ENCODE assay signal across 8 cellular contexts in genomic region chr11:65421204-65422103, GRCh38. TPM values are rescaled to one million over a fixed set of nuclear protein-coding genes. Genes with fewer than 3 reads are reported as not detected.
A peak's percentile ranks its signal among the peaks of the same experiment; 100 is the strongest.
DNase-seq lines count a peak whose midpoint lies in the region; ATAC-seq lines count a peak whose summit lies in the region.

No MANE protein-coding gene starts in this region.

- H4K91ac ChIP-seq in mesenchymal stem cell (ENCODE audit: low read length): peak overlapping the region; percentile 100

- H3K4me3 ChIP-seq in BLaER1 (peak overlapping the region; percentile 90), mesenchymal stem cell (ENCODE audit: insufficient read depth in 1 of 2, low read depth in 1 of 2, low read length in 2 of 2) (peak overlapping the region; percentile 42 to 77)

- ATAC-seq in HG03060 (IDR thresholded peaks at IDR 0.05; ENCODE audit: low read depth, unreplicated experiment): peak; percentile 18
- no peak for ATAC-seq in GM21360 (IDR thresholded peaks at IDR 0.05; ENCODE audit: unreplicated experiment)

- peak overlapping the region; percentile 98 for H4K8ac ChIP-seq in mesenchymal stem cell (ENCODE audit: low read length)

- H2AFZ ChIP-seq in mesenchymal stem cell (ENCODE audit: low read depth, low read length): no peak overlapping the region

- peak overlapping the region; percentile 99 for H2BK15ac ChIP-seq in mesenchymal stem cell (ENCODE audit: low read depth, poor library complexity, severe bottlenecking)

- peak overlapping the region; percentile 99 for H2BK5ac ChIP-seq in mesenchymal stem cell (ENCODE audit: low read depth, low read length, poor library complexity, severe bottlenecking)

- H3K4me2 ChIP-seq in BLaER1 (peak overlapping the region; percentile 94), mesenchymal stem cell (ENCODE audit: low read length, poor library complexity, severe bottlenecking) (peak overlapping the region; percentile 79)

- no peak overlapping the region for H3K23ac ChIP-seq in mesenchymal stem cell (ENCODE audit: low read length in 2 of 2)

- peak overlapping the region; percentile 95 to 100 for H3K4ac ChIP-seq in mesenchymal stem cell (ENCODE audit: low read depth in 1 of 2, low read length in 2 of 2)

- peak overlapping the region; percentile 100 for H2BK120ac ChIP-seq in mesenchymal stem cell (ENCODE audit: low read depth, low read length)

- peak overlapping the region; percentile 99 for H3K27ac ChIP-seq in BLaER1
- peak overlapping the region; percentile 100 for H3K27ac ChIP-seq in mesenchymal stem cell (ENCODE audit: low read length, poor library complexity, severe bottlenecking)

- peaks cover under 1% of the 10 kb centered on the region for H3K36me3 ChIP-seq in BLaER1
- H3K36me3 ChIP-seq in mesenchymal stem cell (ENCODE audit: control insufficient read depth in 1 of 2, insufficient read depth in 2 of 2, low read depth in 1 of 2, low read length in 2 of 2): peaks cover 0 to 32% of the 10 kb centered on the region in 2 experiments

- H4K20me1 ChIP-seq in BLaER1: peaks cover 37% of the 10 kb centered on the region

- no peaks in the 10 kb centered on the region for H3K79me1 ChIP-seq in mesenchymal stem cell (replicated peaks; ENCODE audit: low read length, poor library complexity, severe bottlenecking)

- H3K27me3 ChIP-seq in BLaER1: no peaks in the 10 kb centered on the region
- no peaks in the 10 kb centered on the region for H3K27me3 ChIP-seq in mesenchymal stem cell (ENCODE audit: control insufficient read depth in 1 of 2, insufficient read depth in 1 of 2, low read length in 2 of 2)

- WGBS in mesenchymal stem cell: 10% methylated on average over 26 of the region's 26 CpGs

- peak overlapping the region; percentile 84 to 92 for H3K14ac ChIP-seq in mesenchymal stem cell (ENCODE audit: low read length in 2 of 2)

- H3K18ac ChIP-seq in mesenchymal stem cell (ENCODE audit: low read depth in 1 of 2, low read length in 2 of 2): peak overlapping the region; percentile 99 to 100

- peaks cover 52% of the 10 kb centered on the region for H3K4me1 ChIP-seq in BLaER1
- H3K4me1 ChIP-seq in mesenchymal stem cell (ENCODE audit: control insufficient read depth, insufficient read depth, low read depth, low read length): peaks cover 35% of the 10 kb centered on the region

- peak; percentile 90 for DNase-seq in NK-92 treated with Interleukin-12 subunit alpha and Interleukin-12 subunit beta, amount 100 ng/mL, for 24 hours (lab: John Stamatoyannopoulos, UW)
- DNase-seq in activated CD8-positive, alpha-beta memory T cell treated with anti-CD3 and anti-CD28 coated beads for 4 hours (ENCODE audit: low read depth in 2 of 2): peak; percentile 79 to 87
- DNase-seq in effector CD8-positive, alpha-beta T cell (lab: John Stamatoyannopoulos, UW): peak; percentile 69
- DNase-seq in mesenchymal stem cell: peak; percentile 100
- DNase-seq in stimulated activated CD8-positive, alpha-beta memory T cell treated with anti-CD3 and anti-CD28 coated beads, Interleukin-12 subunit alpha, Interleukin-12 subunit beta, amount 100 ng/mL, for 1 hour (ENCODE audit: low read depth): peak; percentile 76

- H2BK12ac ChIP-seq in mesenchymal stem cell (ENCODE audit: low read length in 2 of 2): peak overlapping the region; percentile 91 to 99

- H3K9ac ChIP-seq in BLaER1 (peak overlapping the region; percentile 99), mesenchymal stem cell (ENCODE audit: low read length) (peak overlapping the region; percentile 99)

- H2AK5ac ChIP-seq in mesenchymal stem cell (ENCODE audit: low read length, severe bottlenecking): peak overlapping the region; percentile 100

- H3K9me3 ChIP-seq in BLaER1: no peaks in the 10 kb centered on the region
- H3K9me3 ChIP-seq in mesenchymal stem cell (ENCODE audit: control insufficient read depth, low read length): no peaks in the 10 kb centered on the region

RNA-seq across cellular contexts. Expression of gene NEAT1, which starts 1.1 kb away (rescaled TPM):
- 51.2 TPM for polyA plus RNA-seq in mesenchymal stem cell (2013, experiment 1 of 2)
- polyA plus RNA-seq in mesenchymal stem cell (2013, experiment 2 of 2): 44.5 TPM

RNA-seq across cellular contexts. Expression of gene FRMD8, which starts 35.0 kb away (rescaled TPM):
- 24.6 TPM for polyA plus RNA-seq in mesenchymal stem cell (2013, experiment 1 of 2)
- polyA plus RNA-seq in mesenchymal stem cell (2013, experiment 2 of 2): 25.1 TPM

RNA-seq across cellular contexts. Expression of gene SLC25A45, which starts 39.0 kb away (rescaled TPM):
- polyA plus RNA-seq in mesenchymal stem cell (2013, experiment 1 of 2): 2.2 TPM
- 1.9 TPM for polyA plus RNA-seq in mesenchymal stem cell (2013, experiment 2 of 2)
